8 cellular contexts compared by ENCODE assay signal in genomic region chr5:32173394-32174010, GRCh38. TPM values are rescaled to one million over a fixed set of nuclear protein-coding genes. Genes with fewer than 3 reads are reported as not detected.
A peak's percentile ranks its signal among the peaks of the same experiment; 100 is the strongest.
DNase-seq lines count a peak whose midpoint lies in the region; ATAC-seq, FAIRE-seq and TF ChIP-seq lines count a peak whose summit lies in the region.

No MANE protein-coding gene starts in this region.

- H3K36me3 Mint-ChIP-seq in T-cell, result peaks cover 25% of the 10 kb centered on the region

- peak overlapping the region; percentile 97 to 99 (median 97) for H3K4me3 Mint-ChIP-seq in T-cell

- POLR2A ChIA-PET in T-cell (lab: Charles Lee), result interaction anchor here (0.5 to 1.1 kb wide), 6 partner anchors 9 to 416 kb away, joined by 3 to 6 read pairs (median 4); no protein-coding TSS in a partner anchor

- ATAC-seq in HG02623 (IDR thresholded peaks at IDR 0.05; ENCODE audit: unreplicated experiment) (peak; percentile 11), T-cell (replicated peaks in 1 of 4) (peak; percentile 19 to 40 (median 35))

- no peak for TF ChIP-seq POLR2A in GM12891 (IDR thresholded peaks at IDR 0.05; ENCODE audit: low read depth, low read length)

- H3K27me3 Mint-ChIP-seq in T-cell, result peaks cover 3 to 4% of the 10 kb centered on the region in 2 donors

- H3K27ac ChIP-seq in skin epidermis, result peak overlapping the region; percentile 92 to 100 (median 100)

- in situ Hi-C loops in T47D (cut with HindIII; ENCODE audit: low pct_unique_long_range_greater_than_20kb, low sequenced_read_pairs), result no loop called here

- DNase-seq in GM12891 (ENCODE audit: insufficient read length, low spot score) (peak; percentile 35), NCI-H1105 (lab: John Stamatoyannopoulos, UW) (peak; percentile 71), T-cell (peak in 30 of 34 experiments; percentile 3 to 43 (median 18)), T47D (ENCODE audit: low read depth in 1 of 2, low spot score in 1 of 2) (peak; percentile 29 to 60), iPS-NIHi7 (ENCODE audit: extremely low spot score) (peak; percentile 50), superior temporal gyrus (ENCODE audit: extremely low spot score) (no peak)

- peaks cover 37 to 43% (median 38%) of the 10 kb centered on the region in 3 donors for H3K4me1 Mint-ChIP-seq in T-cell

- CTCF ChIA-PET in T-cell (lab: Charles Lee), result interaction anchor here in 1 of 2 donors (1.1 kb wide), 1 partner anchor 59 kb away, joined by 4 read pairs; no protein-coding TSS in a partner anchor

- FAIRE-seq in GM12891 (lab: Jason Lieb, UNC), result peak; percentile 47

- H3K9me3 Mint-ChIP-seq in T-cell, result no peaks in the 10 kb centered on the region

- H3K4me3 ChIP-seq in skin epidermis, result peak overlapping the region; percentile 66 to 99 (median 91)

- H3K27ac Mint-ChIP-seq in T-cell, result peak overlapping the region; percentile 96 to 97

TF ChIP-seq in GM12891, 5 proteins besides CTCF, POLR2A, EP300 and RAD21:
- TF ChIP-seq POLR2AphosphoS5 (IDR thresholded peaks at IDR 0.05; ENCODE audit: low read depth, low read length) (no peak; the same call in 1 of the 2 replicates), SPI1 (IDR thresholded peaks at IDR 0.05; ENCODE audit: low read depth, low read length) (peak; percentile 40; the same call in 1 of the 2 replicates)

RNA-seq across cellular contexts. Expression of gene GOLPH3, which starts 0.6 kb away (rescaled TPM):
- polyA plus RNA-seq in GM12891 (2012; ENCODE audit: low read depth, missing spikeins), result 24.8 TPM
- 10 to 100 TPM; 49.3 to 87.6 (median 73.8) TPM for total RNA-seq in T-cell
